17 cellular contexts compared by ENCODE assay signal in the genomic region with DNA sequence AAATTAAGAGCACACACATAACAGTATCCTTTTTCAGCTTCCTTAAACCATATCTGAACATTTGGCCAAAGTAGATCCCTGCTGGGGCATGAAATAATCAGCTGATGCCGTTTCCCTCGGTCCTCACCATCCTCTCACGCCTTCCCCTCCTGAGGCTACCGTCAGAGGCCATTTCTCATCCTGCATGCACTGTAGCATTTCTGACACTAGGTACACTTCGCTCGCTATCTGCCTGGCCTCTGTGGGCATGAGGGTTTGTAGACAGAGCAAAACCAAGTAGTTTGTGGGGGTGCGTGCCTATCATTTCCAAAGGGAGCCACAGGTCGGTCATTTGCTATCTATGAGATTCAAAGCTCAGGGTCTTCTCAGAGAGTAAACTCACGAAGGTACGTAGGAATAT.
"Had no signal": no experiment of that assay in that cellular context is flagged by ENCODE, and none has a peak within 500 bp of the region (broad histone marks: within the 10 kb centered on the region; RNA-seq: fewer than 3 reads in every experiment).

No MANE protein-coding gene starts in this region.

- ATAC-seq: left lung; lower lobe of right lung; mucosa of descending colon; naive thymus-derived CD8-positive, alpha-beta T cell; stimulated activated naive CD8-positive, alpha-beta T cell treated with anti-CD3 and anti-CD28 coated beads, Interleukin-15, Interleukin-2, amounts not matched to agents 100 U/mL and 50 U/mL, for 24 hours had no signal

- H3K36me3 ChIP-seq: esophagus muscularis mucosa, left lung, lower lobe of right lung, neutrophil, suprapubic skin, tibial artery, upper lobe of left lung, uterus had no signal

- H3K36me3 Mint-ChIP-seq: immature natural killer cell had no signal

- H3K9me3 ChIP-seq: esophagus muscularis mucosa, left lung, lower lobe of right lung, mucosa of descending colon, neutrophil, suprapubic skin, tibial artery, upper lobe of left lung, uterus had no signal

- DNase-seq: effector memory CD4-positive, alpha-beta T cell; foreskin fibroblast; immature natural killer cell; left lung; lower lobe of right lung; mucosa of descending colon; naive thymus-derived CD8-positive, alpha-beta T cell; posterior cingulate gyrus; small intestine; stimulated activated CD4-positive, alpha-beta T cell treated with anti-CD3 and anti-CD28 coated beads, Interleukin-12 subunit alpha, Interleukin-12 subunit beta, amount 100 ng/mL, for 4 hours; stimulated activated naive CD8-positive, alpha-beta T cell treated with anti-CD3 and anti-CD28 coated beads, Interleukin-15, Interleukin-2, amounts not matched to agents 100 U/mL and 50 U/mL, for 24 hours; upper lobe of left lung; uterus had no signal

- H3K4me1 Mint-ChIP-seq: immature natural killer cell; naive thymus-derived CD8-positive, alpha-beta T cell had no signal

- H3K27me3 ChIP-seq: esophagus muscularis mucosa, suprapubic skin, tibial artery, upper lobe of left lung, uterus had no signal

- H3K27ac ChIP-seq: left lung, lower lobe of right lung, neutrophil, suprapubic skin, tibial artery, upper lobe of left lung, uterus had no signal

- H3K27ac Mint-ChIP-seq: immature natural killer cell; naive thymus-derived CD8-positive, alpha-beta T cell had no signal

- H3K4me3 Mint-ChIP-seq: immature natural killer cell; naive thymus-derived CD8-positive, alpha-beta T cell had no signal

- H3K9me3 Mint-ChIP-seq: immature natural killer cell; naive thymus-derived CD8-positive, alpha-beta T cell had no signal

- H3K4me3 ChIP-seq: esophagus muscularis mucosa, left lung, lower lobe of right lung, mucosa of descending colon, suprapubic skin, tibial artery, upper lobe of left lung, uterus had no signal

- H3K4me1 ChIP-seq: left lung, lower lobe of right lung, suprapubic skin, upper lobe of left lung, uterus had no signal
